22 cellular contexts compared by ENCODE assay signal in the genomic region with DNA sequence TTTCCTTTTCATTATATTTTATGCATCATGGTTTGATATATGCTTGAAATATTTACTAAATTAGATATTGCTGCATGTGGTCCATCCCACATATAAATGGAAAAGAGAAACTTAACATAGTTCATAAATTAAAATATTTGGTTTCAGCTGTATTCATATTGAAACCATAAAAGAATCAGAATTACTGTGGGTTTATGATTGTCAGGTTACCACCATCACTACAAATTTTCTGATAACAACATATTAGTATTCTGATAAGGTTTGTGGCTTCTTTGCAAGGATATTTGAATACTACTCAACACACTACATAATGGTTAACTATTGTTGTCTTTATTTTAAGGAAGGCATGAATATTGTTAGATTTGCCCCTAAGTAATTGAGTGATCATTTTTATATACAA.
DNase-seq lines count a peak whose midpoint lies in the region; ATAC-seq and TF ChIP-seq lines count a peak whose summit lies in the region.
"Had no signal": no experiment of that assay in that cellular context is flagged by ENCODE, and none has a peak within 500 bp of the region (broad histone marks: within the 10 kb centered on the region; RNA-seq: fewer than 3 reads in every experiment).

No MANE protein-coding gene starts in this region.

- H3K27me3 ChIP-seq in heart right ventricle: no peaks in the 10 kb centered on the region
- H3K27me3 ChIP-seq: foreskin keratinocyte, SJCRH30, vagina had no signal

- H3K36me3 ChIP-seq in heart right ventricle: no peaks in the 10 kb centered on the region
- H3K36me3 ChIP-seq: SJCRH30, vagina had no signal

- H3K4me1 ChIP-seq in heart right ventricle: peaks cover 0 to 35% (median 8%) of the 10 kb centered on the region in 9 donors
- H3K4me1 ChIP-seq: foreskin keratinocyte, parathyroid adenoma, vagina had no signal

- intact Hi-C loops in heart right ventricle (cut with DNase I): loop anchor here in 1 of 10 donors (2.0 kb wide), 1 partner anchor 30 kb away; no protein-coding TSS in a partner anchor

- DNase-seq in NCI-H2196 treated with DMSO at 0.1 percent for 48 hours (lab: John Stamatoyannopoulos, UW; ENCODE audit: unreplicated experiment) (no peak), heart right ventricle (no peak), NCI-H1694 treated with DMSO at 0.1 percent for 48 hours (lab: John Stamatoyannopoulos, UW) (no peak), NCI-H1092 (lab: John Stamatoyannopoulos, UW) (no peak)
- DNase-seq: CD4-positive, alpha-beta memory T cell; DMS53; foreskin keratinocyte; H7; kidney glomerular epithelial cell; naive B cell; NCI-H1105 treated with DMSO at 0.1 percent for 48 hours; NCI-H69; PC-3; SJCRH30; substantia nigra; T-helper 17 cell had no signal

- H3K4me3 ChIP-seq in heart right ventricle: no peak overlapping the region
- H3K4me3 ChIP-seq: SJCRH30, vagina had no signal

- H3K9me3 ChIP-seq in heart right ventricle: no peaks in the 10 kb centered on the region
- H3K9me3 ChIP-seq: SJCRH30, vagina had no signal

- peak overlapping the region in 1 of 10 donors; percentile 8 for H3K27ac ChIP-seq in heart right ventricle
- H3K27ac ChIP-seq: foreskin keratinocyte, parathyroid adenoma, SJCRH30, vagina had no signal

- ATAC-seq in GM18519 (IDR thresholded peaks at IDR 0.05; ENCODE audit: low FRiP score, unreplicated experiment): peak; percentile 50
- ATAC-seq in GM19395 (IDR thresholded peaks at IDR 0.05; ENCODE audit: unreplicated experiment): peak; percentile 55
- ATAC-seq in HG02938 (IDR thresholded peaks at IDR 0.05; ENCODE audit: unreplicated experiment): peak; percentile 73
- ATAC-seq in HG03521 (IDR thresholded peaks at IDR 0.05; ENCODE audit: unreplicated experiment): peak; percentile 41
- ATAC-seq in heart right ventricle: no peak
- ATAC-seq: foreskin keratinocyte, PC-3, T-helper 17 cell had no signal

- no peak for TF ChIP-seq CTCF in heart right ventricle (IDR thresholded peaks at IDR 0.05)

Comparison
In these comparisons a context has a peak if more than half of its experiments do, and no peak if none do; other contexts are left out.
1. ATAC-seq: peak in GM18519 (single experiment), GM19395 (single experiment), HG02938 (single experiment) and HG03521 (single experiment); none in heart right ventricle (0 of 8).